ENCODE assay signal across 24 cellular contexts in the genomic region with DNA sequence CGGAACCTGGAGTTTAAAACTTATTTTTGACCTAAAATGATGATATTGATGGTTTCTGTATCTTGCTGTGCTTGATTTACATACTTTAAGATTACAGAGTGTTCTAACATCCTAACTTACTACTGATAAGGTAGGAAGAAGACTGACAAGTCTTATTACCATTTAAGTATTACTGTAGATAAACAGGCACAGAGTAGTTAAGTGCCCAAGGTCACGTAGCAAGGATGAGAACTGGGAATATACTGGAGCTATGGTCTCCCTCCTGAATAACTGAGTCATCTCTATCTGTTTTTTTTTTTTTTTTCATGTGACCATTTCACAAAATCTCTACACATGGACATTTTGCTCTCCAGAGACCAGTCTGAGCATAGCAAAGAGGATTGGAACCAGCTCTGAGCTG.
"Had no signal": no experiment of that assay in that cellular context is flagged by ENCODE, and none has a peak within 500 bp of the region (broad histone marks: within the 10 kb centered on the region; RNA-seq: fewer than 3 reads in every experiment).

No MANE protein-coding gene starts in this region.

- H3K4me3 ChIP-seq: cardiac muscle cell had no signal

- H3K27ac ChIP-seq: brain microvascular endothelial cell, cardiac muscle cell, KMS-11, RWPE1 had no signal

- H3K9ac ChIP-seq: KMS-11 had no signal

- H3K27me3 ChIP-seq: brain microvascular endothelial cell, cardiac muscle cell had no signal

- DNase-seq: activated B cell treated with CpG ODN at 0.5 μM for 24 hours; activated CD4-positive, alpha-beta T cell treated with anti-CD3 and anti-CD28 coated beads for 1 hour; activated CD4-positive, alpha-beta T cell treated with anti-CD3 and anti-CD28 coated beads, Interleukin-2, amount 10 ng/mL, durations not matched to agents 24 days and 14 days; activated CD4-positive, alpha-beta T cell treated with anti-CD3 and anti-CD28 coated beads, Interleukin-2, amount 50 U/mL, for 48 hours; activated CD8-positive, alpha-beta memory T cell treated with anti-CD3 and anti-CD28 coated beads, Interleukin-2, amount 10 ng/mL, durations not matched to agents 7 days and 5 days; activated effector memory CD4-positive, alpha-beta T cell treated with Interleukin-2 at 50 U/mL for 16 hours; activated naive CD4-positive, alpha-beta T cell; activated T-cell treated with anti-CD3 and anti-CD28 coated beads, Interleukin-2, amount 50 U/mL, for 24 hours; brain microvascular endothelial cell; NCI-H1417 treated with DMSO at 0.1 percent for 48 hours; NCI-H187 treated with DMSO at 0.1 percent for 48 hours; NCI-H2081 treated with DMSO at 0.1 percent for 48 hours; NCI-H345; NCI-H510A; NCI-H526 treated with DMSO at 0.1 percent for 48 hours; NK-92 treated with Interleukin-12 subunit alpha and Interleukin-12 subunit beta, amount 100 ng/mL, for 24 hours; OCI-M1; SHP77; T-helper 17 cell; T-helper 9 cell had no signal

- H3K36me3 ChIP-seq: brain microvascular endothelial cell, cardiac muscle cell had no signal

- ATAC-seq: activated CD8-positive, alpha-beta memory T cell treated with anti-CD3 and anti-CD28 coated beads, Interleukin-2, amount 10 ng/mL, durations not matched to agents 7 days and 5 days; Panc1; T-helper 17 cell had no signal
